ENCODE assay signal across 31 cellular contexts in genomic region chr11:23509821-23510220, GRCh38.
"Had no signal": no experiment of that assay in that cellular context is flagged by ENCODE, and none has a peak within 500 bp of the region (broad histone marks: within the 10 kb centered on the region; RNA-seq: fewer than 3 reads in every experiment).

No MANE protein-coding gene starts in this region.

- FAIRE-seq: astrocyte, bronchial epithelial cell had no signal

- H3K27me3 ChIP-seq: adrenal gland, ascending aorta, body of pancreas, brain microvascular endothelial cell, cardiac muscle cell had no signal

- H3K27ac ChIP-seq: adrenal gland, ascending aorta, body of pancreas, brain microvascular endothelial cell, cardiac muscle cell had no signal

- H3K9me3 ChIP-seq: adrenal gland, ascending aorta, body of pancreas had no signal

- H3K4me3 ChIP-seq: adrenal gland, ascending aorta, body of pancreas, cardiac muscle cell had no signal

- H3K36me3 ChIP-seq: adrenal gland, ascending aorta, brain microvascular endothelial cell, cardiac muscle cell had no signal

- H3K4me1 ChIP-seq: adrenal gland, ascending aorta, body of pancreas had no signal

- ATAC-seq: body of pancreas had no signal

- DNase-seq: activated effector memory CD4-positive, alpha-beta T cell treated with anti-CD3 and anti-CD28 coated beads, Interleukin-2, amount 50 U/mL, for 16 hours; activated effector memory CD4-positive, alpha-beta T cell treated with Interleukin-2 at 50 U/mL for 16 hours; activated gamma-delta T cell; activated gamma-delta T cell treated with Interleukin-2 at 50 U/mL for 16 hours; activated naive CD4-positive, alpha-beta T cell; activated naive CD4-positive, alpha-beta T cell treated with anti-CD3 and anti-CD28 coated beads for 36 hours; activated naive CD4-positive, alpha-beta T cell treated with anti-CD3 and anti-CD28 coated beads, Interleukin-2, amount 10 ng/mL, durations not matched to agents 7 days and 5 days; activated naive CD4-positive, alpha-beta T cell treated with anti-CD3 and anti-CD28 coated beads, Interleukin-2, amount 50 U/mL, for 16 hours; activated naive CD4-positive, alpha-beta T cell treated with Interleukin-2 at 50 U/mL for 16 hours; activated naive CD8-positive, alpha-beta T cell treated with anti-CD3 and anti-CD28 coated beads for 36 hours; activated naive CD8-positive, alpha-beta T cell treated with anti-CD3 and anti-CD28 coated beads, Interleukin-2, amount 10 ng/mL, durations not matched to agents 7 days and 5 days; activated naive CD8-positive, alpha-beta T cell treated with anti-CD3 and anti-CD28 coated beads, Interleukin-2, amount 50 U/mL, for 24 hours; activated T-cell treated with anti-CD3 and anti-CD28 coated beads for 4 hours; activated T-cell treated with anti-CD3 and anti-CD28 coated beads, Interleukin-2, amount 50 U/mL, for 1 hour; activated T-cell treated with anti-CD3 and anti-CD28 coated beads, Interleukin-2, amount 50 U/mL, for 24 hours; activated T-cell treated with anti-CD3 and anti-CD28 coated beads, Interleukin-2, amount 50 U/mL, for 4 hours; activated T-cell treated with anti-CD3 and anti-CD28 coated beads, Interleukin-2, amount 50 U/mL, for 48 hours; activated T-cell treated with anti-CD3 and anti-CD28 coated beads, Interleukin-2, amount 50 U/mL, for 72 hours; adrenal gland; amygdala; anterior cingulate cortex; aorta; body of pancreas; caudate nucleus; central memory CD4-positive, alpha-beta T cell; cerebellar nuclear complex had no signal
